In genomic region chr19:44685877-44686276, GRCh38 we compare ENCODE assay signal across 14 cellular contexts. TPM values are rescaled to one million over a fixed set of nuclear protein-coding genes. Genes with fewer than 3 reads are reported as not detected.
DNase-seq lines count a peak whose midpoint lies in the region; FAIRE-seq and TF ChIP-seq lines count a peak whose summit lies in the region.
"Had no signal": no experiment of that assay in that cellular context is flagged by ENCODE, and none has a peak within 500 bp of the region (broad histone marks: within the 10 kb centered on the region; RNA-seq: fewer than 3 reads in every experiment).

No MANE protein-coding gene starts in this region.

- H3K79me2 ChIP-seq in PC-9 (ENCODE audit: low read depth), result no peaks in the 10 kb centered on the region

- no peak overlapping the region for H2AFZ ChIP-seq in PC-9

- H4K20me1 ChIP-seq in PC-9 (ENCODE audit: insufficient read depth), result no peaks in the 10 kb centered on the region

- H3K9me3 ChIP-seq in PC-9 (ENCODE audit: insufficient read depth, low read depth), result no peaks in the 10 kb centered on the region
- no peaks in the 10 kb centered on the region for H3K9me3 ChIP-seq in esophagus squamous epithelium
- H3K9me3 ChIP-seq: ascending aorta, prostate gland, thoracic aorta had no signal

- 45 to 47% methylated on average over 4 of the region's 4 CpGs for WGBS in esophagus squamous epithelium, 2 donors

- H3K27me3 ChIP-seq in PC-9 (ENCODE audit: insufficient read depth, low read depth) (no peaks in the 10 kb centered on the region), esophagus squamous epithelium (no peaks in the 10 kb centered on the region)
- H3K27me3 ChIP-seq: ascending aorta had no signal

- H3K4me3 ChIP-seq in GM12865 (ENCODE audit: low read depth, low read length) (no peak overlapping the region), PC-9 (no peak overlapping the region), esophagus squamous epithelium (no peak overlapping the region), retinal pigment epithelial cell (ENCODE audit: low read length) (no peak overlapping the region)
- H3K4me3 ChIP-seq: ascending aorta, prostate gland, thoracic aorta had no signal

- no peak for FAIRE-seq in D721Med (lab: Jason Lieb, UNC)
- FAIRE-seq: GM19239 had no signal

- H3K4me2 ChIP-seq in PC-9, result peak overlapping the region; percentile 61

- intact Hi-C loops in PC-9 (cut with micrococcal nuclease; ENCODE audit: unreplicated experiment), result no loop called here
- intact Hi-C loops in esophagus squamous epithelium (cut with DNase I), result no loop called here

- no peaks in the 10 kb centered on the region for H3K9me2 ChIP-seq in PC-9 (ENCODE audit: insufficient read depth)

- CTCF ChIA-PET in PC-9 (lab: Charles Lee), result no interaction called here

- H3K36me3 ChIP-seq in PC-9 (ENCODE audit: low read depth) (no peaks in the 10 kb centered on the region), esophagus squamous epithelium (peaks cover 0 to 4% (median 0%) of the 10 kb centered on the region in 3 donors)
- H3K36me3 ChIP-seq: prostate gland had no signal

- no peak for TF ChIP-seq POLR2A in esophagus squamous epithelium (IDR thresholded peaks at IDR 0.05)

- H3F3A ChIP-seq in PC-9 (ENCODE audit: insufficient read depth, low read depth), result peaks cover 66% of the 10 kb centered on the region

- H3K27ac ChIP-seq in PC-9 (peak overlapping the region; percentile 87), esophagus squamous epithelium (peak overlapping the region; percentile 16 to 75 (median 50))
- H3K27ac ChIP-seq: prostate gland, thoracic aorta had no signal

- no peak for TF ChIP-seq CTCF in GM12865 (IDR thresholded peaks at IDR 0.05; ENCODE audit: insufficient read depth, low read depth, low read length, missing control alignments)
- no peak for TF ChIP-seq CTCF in PC-9 (conservative IDR thresholded peaks at IDR 0.05)
- TF ChIP-seq CTCF in esophagus squamous epithelium (IDR thresholded peaks at IDR 0.05), result no peak
- TF ChIP-seq CTCF in retinal pigment epithelial cell (conservative IDR thresholded peaks at IDR 0.05; ENCODE audit: low read depth, low read length), result no peak
- TF ChIP-seq CTCF in D721Med (IDR thresholded peaks at IDR 0.05; ENCODE audit: insufficient read depth, missing control alignments), result no peak

- H3K4me1 ChIP-seq in PC-9 (replicated peaks; ENCODE audit: insufficient read depth) (peaks cover 56% of the 10 kb centered on the region), esophagus squamous epithelium (peaks cover 11 to 45% (median 21%) of the 10 kb centered on the region in 3 donors)
- H3K4me1 ChIP-seq: prostate gland had no signal

- BruUV-seq in PC-9 (replicated peaks; lab: Mats Ljungman, UMichigan), result no TSS peak

- POLR2A ChIA-PET in PC-9 (lab: Charles Lee; ENCODE audit: unreplicated experiment), result no interaction called here

- DNase-seq in GM12865 (ENCODE audit: low read depth) (peak; percentile 31), PC-9 (peak in 1 of 2 experiments; percentile 67), esophagus squamous epithelium (lab: John Stamatoyannopoulos, UW) (no peak), retinal pigment epithelial cell (ENCODE audit: low read depth) (peak; percentile 16), D721Med (ENCODE audit: insufficient read length, low spot score) (no peak), NCI-H1092 treated with DMSO at 0.1 percent for 48 hours (lab: John Stamatoyannopoulos, UW) (no peak), GM19240 (ENCODE audit: insufficient read length, low spot score) (no peak)
- DNase-seq: mammary epithelial cell, NCI-H1105 treated with DMSO at 0.1 percent for 48 hours, NCI-H748 treated with DMSO at 0.1 percent for 48 hours had no signal

RNA-seq across cellular contexts. Expression of gene CEACAM16, which starts 13.1 kb away (rescaled TPM):
- not detected in 2 replicates for total RNA-seq in PC-9 (2021)
- not detected for total RNA-seq in esophagus squamous epithelium
- total RNA-seq: ascending aorta, mammary epithelial cell, prostate gland, thoracic aorta had no signal

RNA-seq across cellular contexts. Expression of gene CEACAM19, which starts 14.6 kb away (rescaled TPM):
- total RNA-seq in PC-9 (2021) (4.8 and 8.0 TPM in 2 replicates), esophagus squamous epithelium (1 to 10 TPM; 2.3 to 7.6 (median 4.6) TPM)

RNA-seq across cellular contexts. Expression of gene PVR, which starts 42.2 kb away (rescaled TPM):
- 50.8 and 52.1 TPM in 2 replicates for total RNA-seq in PC-9 (2021)
- 10 to 100 TPM; 13.2 to 21.9 (median 20.9) TPM for total RNA-seq in esophagus squamous epithelium

Comparison
In these comparisons a context has a peak if more than half of its experiments do, and no peak if none do; other contexts are left out.
1. DNase-seq: peak in GM12865 (single experiment) and retinal pigment epithelial cell (single experiment); none in esophagus squamous epithelium (single experiment), D721Med (single experiment), NCI-H1092 treated with DMSO at 0.1 percent for 48 hours (single experiment) and GM19240 (single experiment).